Comparison of ENCODE assay signal across 11 cellular contexts in genomic region chr3:16477501-16477900, GRCh38. TPM values are rescaled to one million over a fixed set of nuclear protein-coding genes. Genes with fewer than 3 reads are reported as not detected.
DNase-seq lines count a peak whose midpoint lies in the region; ATAC-seq and TF ChIP-seq lines count a peak whose summit lies in the region.
"Had no signal": no experiment of that assay in that cellular context is flagged by ENCODE, and none has a peak within 500 bp of the region (broad histone marks: within the 10 kb centered on the region; RNA-seq: fewer than 3 reads in every experiment).

No MANE protein-coding gene starts in this region.

- DNase-seq in activated T-cell treated with anti-CD3 and anti-CD28 coated beads, Interleukin-2, amount 50 U/mL, for 72 hours, result no peak
- DNase-seq in activated T-cell treated with anti-CD3 and anti-CD28 coated beads for 4 hours, result no peak
- peak; percentile 73 for DNase-seq in RPMI7951 (ENCODE audit: low read depth)
- DNase-seq in endothelial cell (ENCODE audit: low spot score), result no peak
- DNase-seq in stimulated activated naive B cell treated with anti-CD40 and anti-IgM and Interleukin-4, amounts not matched to agents 10 μg/mL and 1 μg/mL and 100 μg/mL, for 72 hours, result no peak
- DNase-seq in stimulated activated CD4-positive, alpha-beta T cell treated with anti-CD3 and anti-CD28 coated beads, Interleukin-4, amount 100 ng/mL, for 1 hour, result no peak
- no peak for DNase-seq in germinal center (ENCODE audit: low spot score)
- no peak for DNase-seq in HK-2 (ENCODE audit: unreplicated experiment)
- DNase-seq: activated CD8-positive, alpha-beta memory T cell treated with anti-CD3 and anti-CD28 coated beads, Interleukin-2, amount 50 U/mL, for 4 hours; dorsolateral prefrontal cortex; MM.1S had no signal

- ATAC-seq in activated T-cell treated with anti-CD3 and anti-CD28 coated beads, Interleukin-2, amount 50 U/mL, for 72 hours (replicated peaks in 1 of 2), result no peak
- ATAC-seq in stimulated activated naive B cell treated with anti-CD40 and anti-IgM and Interleukin-4, amounts not matched to agents 10 μg/mL and 1 μg/mL and 100 μg/mL, for 72 hours (replicated peaks), result no peak

- H3K4me1 Mint-ChIP-seq in activated T-cell treated with anti-CD3 and anti-CD28 coated beads, Interleukin-2, amount 50 U/mL, for 72 hours (ENCODE audit: low read depth), result peaks cover 58% of the 10 kb centered on the region
- peaks cover 20% of the 10 kb centered on the region for H3K4me1 Mint-ChIP-seq in endothelial cell (ENCODE audit: unreplicated experiment)
- peaks cover 37 to 81% of the 10 kb centered on the region in 2 donors for H3K4me1 Mint-ChIP-seq in stimulated activated naive B cell treated with anti-CD40 and anti-IgM and Interleukin-4, amounts not matched to agents 10 μg/mL and 1 μg/mL and 100 μg/mL, for 72 hours

- no peaks in the 10 kb centered on the region for H3K27me3 Mint-ChIP-seq in activated T-cell treated with anti-CD3 and anti-CD28 coated beads, Interleukin-2, amount 50 U/mL, for 72 hours (ENCODE audit: low read depth)
- peaks cover under 1% of the 10 kb centered on the region for H3K27me3 Mint-ChIP-seq in endothelial cell (ENCODE audit: unreplicated experiment)
- no peaks in the 10 kb centered on the region for H3K27me3 Mint-ChIP-seq in stimulated activated naive B cell treated with anti-CD40 and anti-IgM and Interleukin-4, amounts not matched to agents 10 μg/mL and 1 μg/mL and 100 μg/mL, for 72 hours

- no peak for TF ChIP-seq CTCF in endothelial cell (IDR thresholded peaks at IDR 0.05; ENCODE audit: unreplicated experiment)

- H3K27ac Mint-ChIP-seq in activated T-cell treated with anti-CD3 and anti-CD28 coated beads, Interleukin-2, amount 50 U/mL, for 72 hours, result peak overlapping the region; percentile 88
- H3K27ac Mint-ChIP-seq in endothelial cell (ENCODE audit: unreplicated experiment), result no peak overlapping the region
- peak overlapping the region; percentile 70 for H3K27ac Mint-ChIP-seq in stimulated activated naive B cell treated with anti-CD40 and anti-IgM and Interleukin-4, amounts not matched to agents 10 μg/mL and 1 μg/mL and 100 μg/mL, for 72 hours

- peaks cover 0 to 3% of the 10 kb centered on the region in 2 donors for H3K9me3 Mint-ChIP-seq in activated T-cell treated with anti-CD3 and anti-CD28 coated beads, Interleukin-2, amount 50 U/mL, for 72 hours
- no peaks in the 10 kb centered on the region for H3K9me3 Mint-ChIP-seq in endothelial cell (ENCODE audit: unreplicated experiment)
- peaks cover 4% of the 10 kb centered on the region in 2 donors for H3K9me3 Mint-ChIP-seq in stimulated activated naive B cell treated with anti-CD40 and anti-IgM and Interleukin-4, amounts not matched to agents 10 μg/mL and 1 μg/mL and 100 μg/mL, for 72 hours

- peaks cover 21 to 45% of the 10 kb centered on the region in 2 donors for H3K36me3 Mint-ChIP-seq in activated T-cell treated with anti-CD3 and anti-CD28 coated beads, Interleukin-2, amount 50 U/mL, for 72 hours (ENCODE audit: insufficient read depth in 2 of 2)
- H3K36me3 Mint-ChIP-seq in endothelial cell (ENCODE audit: low read depth, unreplicated experiment), result peaks cover 25% of the 10 kb centered on the region
- H3K36me3 Mint-ChIP-seq in stimulated activated naive B cell treated with anti-CD40 and anti-IgM and Interleukin-4, amounts not matched to agents 10 μg/mL and 1 μg/mL and 100 μg/mL, for 72 hours, result peaks cover 83 to 97% of the 10 kb centered on the region in 2 donors

- H3K4me3 Mint-ChIP-seq in activated T-cell treated with anti-CD3 and anti-CD28 coated beads, Interleukin-2, amount 50 U/mL, for 72 hours, result peak overlapping the region; percentile 36 to 72
- peak overlapping the region; percentile 70 for H3K4me3 Mint-ChIP-seq in endothelial cell (ENCODE audit: unreplicated experiment)
- H3K4me3 Mint-ChIP-seq in stimulated activated naive B cell treated with anti-CD40 and anti-IgM and Interleukin-4, amounts not matched to agents 10 μg/mL and 1 μg/mL and 100 μg/mL, for 72 hours, result no peak overlapping the region

RNA-seq across cellular contexts. Expression of gene RFTN1, which starts 36.0 kb away (rescaled TPM):
- total RNA-seq in activated T-cell treated with anti-CD3 and anti-CD28 coated beads, Interleukin-2, amount 50 U/mL, for 72 hours, result 100 to 1,000 TPM; 128 to 132 TPM
- total RNA-seq in RPMI7951 (2014; rRNA removed; shearing (Covaris generic)), result 97.6 and 120 TPM in 2 replicates
- total RNA-seq in endothelial cell (ENCODE audit: unreplicated experiment), result 41.8 TPM

Comparison
In these comparisons a context has a peak if more than half of its experiments do, and no peak if none do; other contexts are left out.
1. H3K4me3 Mint-ChIP-seq: peak in activated T-cell treated with anti-CD3 and anti-CD28 coated beads, Interleukin-2, amount 50 U/mL, for 72 hours (2 of 2) and endothelial cell (single experiment); none in stimulated activated naive B cell treated with anti-CD40 and anti-IgM and Interleukin-4, amounts not matched to agents 10 μg/mL and 1 μg/mL and 100 μg/mL, for 72 hours (0 of 2).